ENCODE assay signal across 8 cellular contexts in genomic region chr12:27245039-27245438, GRCh38. TPM values are rescaled to one million over a fixed set of nuclear protein-coding genes. Genes with fewer than 3 reads are reported as not detected.
DNase-seq lines count a peak whose midpoint lies in the region; ATAC-seq and TF ChIP-seq lines count a peak whose summit lies in the region.

No MANE protein-coding gene starts in this region.

- H3K4me3 ChIP-seq in CD4-positive, CD25-positive, alpha-beta regulatory T cell (ENCODE audit: low read depth, low read length) = peak overlapping the region; percentile 91
- peak overlapping the region; percentile 93 for H3K4me3 ChIP-seq in MM.1S (ENCODE audit: low read length)
- H3K4me3 ChIP-seq in duodenal mucosa (ENCODE audit: low read depth in 1 of 2, low read length in 2 of 2) = peak overlapping the region; percentile 79 to 90

- no peaks in the 10 kb centered on the region for H4K20me1 ChIP-seq in MM.1S (ENCODE audit: insufficient read depth, low read length)

- peak overlapping the region; percentile 96 for H3K9ac ChIP-seq in MM.1S (ENCODE audit: low read length)
- H3K9ac ChIP-seq in duodenal mucosa (ENCODE audit: low read depth in 1 of 2, low read length in 2 of 2) = peak overlapping the region; percentile 88

- peaks cover 4% of the 10 kb centered on the region for H3K27me3 Mint-ChIP-seq in CD4-positive, CD25-positive, alpha-beta regulatory T cell
- H3K27me3 Mint-ChIP-seq in nephron progenitor cell (ENCODE audit: low read depth, poor library complexity) = peaks cover 11% of the 10 kb centered on the region

- no peaks in the 10 kb centered on the region for H3K9me2 ChIP-seq in MM.1S (replicated peaks; ENCODE audit: insufficient read depth, low read length)

- TF ChIP-seq CTCF in MM.1S (IDR thresholded peaks at IDR 0.05; ENCODE audit: low read length) (no peak), nephron progenitor cell (IDR thresholded peaks at IDR 0.05) (no peak)

- H2AFZ ChIP-seq in MM.1S (ENCODE audit: low read length) = 0 out of 2 replicates have a peak overlapping the region, but pooled peaks have one; percentile 15

- peaks cover 5% of the 10 kb centered on the region for H3K36me3 Mint-ChIP-seq in CD4-positive, CD25-positive, alpha-beta regulatory T cell
- peaks cover 16% of the 10 kb centered on the region for H3K36me3 Mint-ChIP-seq in nephron progenitor cell (ENCODE audit: low read depth)

- H3K4me1 ChIP-seq in CD4-positive, CD25-positive, alpha-beta regulatory T cell (ENCODE audit: control insufficient read depth, insufficient read depth, low read length, poor library complexity, severe bottlenecking) = peaks cover 17% of the 10 kb centered on the region
- peaks cover 24% of the 10 kb centered on the region for H3K4me1 ChIP-seq in MM.1S (ENCODE audit: low read length)
- H3K4me1 ChIP-seq in duodenal mucosa (ENCODE audit: control insufficient read depth in 1 of 2, insufficient read depth in 2 of 2, low read length in 2 of 2) = peaks cover 23 to 28% of the 10 kb centered on the region in 2 donors

- peak overlapping the region; percentile 77 for H3K27ac ChIP-seq in CD4-positive, CD25-positive, alpha-beta regulatory T cell (ENCODE audit: insufficient read depth, low read length, poor library complexity, severe bottlenecking)
- peak overlapping the region; percentile 68 for H3K27ac ChIP-seq in MM.1S (ENCODE audit: low read length)
- H3K27ac ChIP-seq in duodenal mucosa (ENCODE audit: low read depth, low read length) = no peak overlapping the region

- peaks cover 29 to 53% (median 44%) of the 10 kb centered on the region in 4 donors for H3K4me1 Mint-ChIP-seq in CD4-positive, CD25-positive, alpha-beta regulatory T cell
- H3K4me1 Mint-ChIP-seq in nephron progenitor cell = peaks cover 26% of the 10 kb centered on the region

- peaks cover 12% of the 10 kb centered on the region for H3F3A ChIP-seq in MM.1S (ENCODE audit: insufficient read depth, low read length)

- no peaks in the 10 kb centered on the region for H3K27me3 ChIP-seq in CD4-positive, CD25-positive, alpha-beta regulatory T cell (ENCODE audit: control insufficient read depth, insufficient read depth, low read length)
- H3K27me3 ChIP-seq in MM.1S (replicated peaks; ENCODE audit: insufficient read depth, low read length) = no peaks in the 10 kb centered on the region
- no peaks in the 10 kb centered on the region for H3K27me3 ChIP-seq in duodenal mucosa (ENCODE audit: control insufficient read depth in 1 of 2, insufficient read depth in 2 of 2, low read length in 2 of 2)

- H3K79me2 ChIP-seq in MM.1S (ENCODE audit: low read length) = peaks cover 59% of the 10 kb centered on the region

- H3K4me2 ChIP-seq in MM.1S (ENCODE audit: low read depth, low read length) = peak overlapping the region; percentile 82

- no peak for ATAC-seq in CD4-positive, CD25-positive, alpha-beta regulatory T cell (ENCODE audit: low read depth in 2 of 2)
- no peak for ATAC-seq in HG02885 (IDR thresholded peaks at IDR 0.05; ENCODE audit: poor library complexity, unreplicated experiment)

- peaks cover 0 to 4% (median 0%) of the 10 kb centered on the region in 7 donors for H3K9me3 Mint-ChIP-seq in CD4-positive, CD25-positive, alpha-beta regulatory T cell
- H3K9me3 Mint-ChIP-seq in nephron progenitor cell = peaks cover 7% of the 10 kb centered on the region

- H3K9me3 ChIP-seq in CD4-positive, CD25-positive, alpha-beta regulatory T cell (ENCODE audit: control insufficient read depth in 2 of 2, low read length in 2 of 2) = no peaks in the 10 kb centered on the region
- H3K9me3 ChIP-seq in MM.1S (replicated peaks; ENCODE audit: insufficient read depth, low read length) (no peaks in the 10 kb centered on the region), duodenal mucosa (ENCODE audit: control insufficient read depth in 1 of 2, low read length in 2 of 2) (no peaks in the 10 kb centered on the region)

- H3K27ac Mint-ChIP-seq in CD4-positive, CD25-positive, alpha-beta regulatory T cell = peak overlapping the region; percentile 98 to 100 (median 98)
- H3K27ac Mint-ChIP-seq in nephron progenitor cell = no peak overlapping the region

- H3K36me3 ChIP-seq in CD4-positive, CD25-positive, alpha-beta regulatory T cell (ENCODE audit: control insufficient read depth, insufficient read depth, low read length) = no peaks in the 10 kb centered on the region
- H3K36me3 ChIP-seq in MM.1S (replicated peaks; ENCODE audit: insufficient read depth, low read length) = no peaks in the 10 kb centered on the region; the same call in 1 of the 2 replicates
- no peaks in the 10 kb centered on the region for H3K36me3 ChIP-seq in duodenal mucosa (ENCODE audit: control insufficient read depth in 1 of 2, insufficient read depth in 2 of 2, low read length in 2 of 2)

- DNase-seq in CD4-positive, CD25-positive, alpha-beta regulatory T cell = no peak
- DNase-seq in MM.1S (no peak), nephron progenitor cell (no peak), cerebellar cortex (ENCODE audit: low spot score) (no peak), SW480 (ENCODE audit: low spot score) (no peak)
- no peak for DNase-seq in stimulated activated CD4-positive, alpha-beta T cell treated with anti-CD3 and anti-CD28 coated beads, Interleukin-4, amount 100 ng/mL, for 1 hour

- H3K4me3 Mint-ChIP-seq in CD4-positive, CD25-positive, alpha-beta regulatory T cell = peak overlapping the region; percentile 98 to 100 (median 99)
- H3K4me3 Mint-ChIP-seq in nephron progenitor cell = peak overlapping the region; percentile 99

RNA-seq across cellular contexts. Expression of gene STK38L, which starts 1.0 kb away (rescaled TPM):
- 21.7 TPM for total RNA-seq in CD4-positive, CD25-positive, alpha-beta regulatory T cell
- 10 to 100 TPM; 10.6 to 15.2 (median 14.0) TPM for polyA plus RNA-seq in CD4-positive, CD25-positive, alpha-beta regulatory T cell
